24 cellular contexts compared by ENCODE assay signal in the genomic region with DNA sequence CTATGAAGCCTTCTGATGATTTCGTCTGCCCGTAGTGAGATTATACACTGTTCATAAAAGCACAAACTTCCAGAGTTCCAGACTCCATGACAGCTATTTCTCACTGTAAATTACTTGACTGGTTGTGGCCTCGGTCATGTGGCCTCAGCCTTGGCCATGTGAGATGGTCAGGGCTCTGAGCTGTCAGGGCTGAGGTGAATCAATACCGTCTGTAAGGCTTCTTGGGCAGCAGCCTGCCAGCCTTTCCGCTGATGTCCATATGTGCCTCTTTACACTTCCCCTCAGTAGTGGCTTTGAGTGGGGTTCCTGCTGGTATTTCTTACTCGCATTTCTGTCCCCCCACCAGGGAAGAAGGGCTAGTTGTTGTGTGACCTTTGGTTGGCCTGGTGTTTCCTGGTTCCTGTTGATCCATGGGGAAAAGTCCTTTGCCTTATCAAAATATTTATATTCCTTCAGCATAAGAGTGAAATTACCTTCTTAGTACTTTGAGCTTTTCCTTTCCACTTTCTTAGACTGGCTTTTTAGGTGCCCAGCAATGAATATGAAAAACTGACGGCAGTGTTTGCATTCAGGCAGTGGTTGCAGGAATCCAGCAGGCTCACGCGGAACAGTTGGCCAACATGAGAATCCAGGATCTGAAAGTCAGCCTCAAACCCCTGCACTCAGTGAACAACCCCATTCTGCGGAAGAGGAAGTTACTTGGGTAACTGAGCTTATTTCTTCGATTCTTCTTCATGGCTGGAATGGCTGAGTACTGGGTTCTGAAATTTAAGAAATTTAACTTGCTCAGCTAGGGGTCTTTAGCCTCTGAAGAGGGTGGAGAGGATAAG. TPM values are rescaled to one million over a fixed set of nuclear protein-coding genes. Genes with fewer than 3 reads are reported as not detected.
DNase-seq lines count a peak whose midpoint lies in the region; ATAC-seq and TF ChIP-seq lines count a peak whose summit lies in the region.
"Had no signal": no experiment of that assay in that cellular context is flagged by ENCODE, and none has a peak within 500 bp of the region (broad histone marks: within the 10 kb centered on the region; RNA-seq: fewer than 3 reads in every experiment).

No MANE protein-coding gene starts in this region.

- intact Hi-C loops in heart right ventricle (cut with DNase I) (no loop called here), lower lobe of right lung (cut with DNase I) (no loop called here), upper lobe of right lung (cut with DNase I) (no loop called here)

- WGBS in heart right ventricle, 2 donors = 87 to 90% methylated on average over 11 of the region's 11 CpGs

- H3K9me3 ChIP-seq in right atrium auricular region (no peaks in the 10 kb centered on the region), heart right ventricle (no peaks in the 10 kb centered on the region), lower lobe of right lung (no peaks in the 10 kb centered on the region), upper lobe of right lung (no peaks in the 10 kb centered on the region), BE2C (no peaks in the 10 kb centered on the region)
- H3K9me3 ChIP-seq: ovary, SJCRH30, thyroid gland had no signal

- H3K4me3 ChIP-seq in right atrium auricular region (no peak overlapping the region), heart right ventricle (no peak overlapping the region), choroid plexus epithelial cell (ENCODE audit: low read depth, low read length) (no peak overlapping the region), lower lobe of right lung (no peak overlapping the region), upper lobe of right lung (no peak overlapping the region), BE2C (ENCODE audit: low read depth, low read length) (no peak overlapping the region)
- H3K4me3 ChIP-seq: ovary, SJCRH30, thyroid gland had no signal

- peaks cover 0 to 7% of the 10 kb centered on the region in 2 donors for H3K4me1 ChIP-seq in right atrium auricular region
- peaks cover 0 to 11% (median 0%) of the 10 kb centered on the region in 9 donors for H3K4me1 ChIP-seq in heart right ventricle
- H3K4me1 ChIP-seq in lower lobe of right lung = no peaks in the 10 kb centered on the region
- H3K4me1 ChIP-seq in upper lobe of right lung = no peaks in the 10 kb centered on the region
- no peaks in the 10 kb centered on the region for H3K4me1 ChIP-seq in BE2C
- H3K4me1 ChIP-seq: SJCRH30, thyroid gland had no signal

- DNase-seq in right atrium auricular region (ENCODE audit: low spot score) (peak; percentile 59), heart right ventricle (no peak), choroid plexus epithelial cell (ENCODE audit: low read depth) (peak; percentile 16), lower lobe of right lung (peak; percentile 51), upper lobe of right lung (no peak), BE2C (no peak), T1000 (lab: John Stamatoyannopoulos, UW) (no peak)
- DNase-seq: activated CD4-positive, alpha-beta T cell treated with anti-CD3 and anti-CD28 coated beads for 1 hour; activated naive CD4-positive, alpha-beta T cell treated with anti-CD3 and anti-CD28 coated beads, Interleukin-2, amount 50 U/mL, for 16 hours; activated T-cell treated with anti-CD3 and anti-CD28 coated beads, Interleukin-2, amount 50 U/mL, for 4 hours; DMS 273 treated with DMSO at 0.1 percent for 48 hours; kidney glomerular epithelial cell; NCI-H1105; NCI-H2029 treated with DMSO at 0.1 percent for 48 hours; NCI-H2227 treated with DMSO at 0.1 percent for 48 hours; ovary; SJCRH30; stimulated activated naive CD8-positive, alpha-beta T cell treated with anti-CD3 and anti-CD28 coated beads, Interleukin-15, amount 100 ng/mL, for 72 hours; thyroid gland had no signal

- ATAC-seq in heart right ventricle = no peak
- ATAC-seq in lower lobe of right lung = peak; percentile 60 to 68
- ATAC-seq in upper lobe of right lung = peak; percentile 79
- ATAC-seq in GM18502 (IDR thresholded peaks at IDR 0.05; ENCODE audit: poor library complexity, unreplicated experiment) = no peak
- ATAC-seq: activated T-cell treated with anti-CD3 and anti-CD28 coated beads, Interleukin-2, amount 50 U/mL, for 4 hours; HCT116; natural killer cell treated with Interleukin-12 subunit alpha and Interleukin-12 subunit beta and Interleukin-15 and Interleukin-18, amount 100 ng/mL, for 72 hours; sciatic nerve; stimulated activated naive CD8-positive, alpha-beta T cell treated with anti-CD3 and anti-CD28 coated beads, Interleukin-15, amount 100 ng/mL, for 72 hours had no signal

- TF ChIP-seq CTCF in right atrium auricular region (IDR thresholded peaks at IDR 0.05) (no peak), heart right ventricle (IDR thresholded peaks at IDR 0.05) (no peak), choroid plexus epithelial cell (conservative IDR thresholded peaks at IDR 0.05; ENCODE audit: low read depth, low read length) (no peak), lower lobe of right lung (IDR thresholded peaks at IDR 0.05) (no peak), upper lobe of right lung (IDR thresholded peaks at IDR 0.05) (no peak), BE2C (IDR thresholded peaks at IDR 0.05; ENCODE audit: low read depth, low read length) (no peak)

- H3K27me3 ChIP-seq in right atrium auricular region (no peaks in the 10 kb centered on the region), heart right ventricle (no peaks in the 10 kb centered on the region), lower lobe of right lung (ENCODE audit: low read depth) (no peaks in the 10 kb centered on the region), upper lobe of right lung (no peaks in the 10 kb centered on the region), BE2C (no peaks in the 10 kb centered on the region)
- H3K27me3 ChIP-seq: ovary, SJCRH30, thyroid gland had no signal

- no peak overlapping the region for H3K27ac ChIP-seq in right atrium auricular region
- H3K27ac ChIP-seq in heart right ventricle = peak overlapping the region in 1 of 10 donors; percentile 57
- H3K27ac ChIP-seq in lower lobe of right lung = peak overlapping the region; percentile 33
- H3K27ac ChIP-seq in upper lobe of right lung = peak overlapping the region; percentile 3
- H3K27ac ChIP-seq: HL-60, ovary, SJCRH30, thyroid gland had no signal

- H3K36me3 ChIP-seq in right atrium auricular region = peaks cover 86% of the 10 kb centered on the region
- peaks cover 0 to 100% (median 58%) of the 10 kb centered on the region in 9 donors for H3K36me3 ChIP-seq in heart right ventricle
- peaks cover 98% of the 10 kb centered on the region for H3K36me3 ChIP-seq in lower lobe of right lung
- peaks cover 90% of the 10 kb centered on the region for H3K36me3 ChIP-seq in upper lobe of right lung
- H3K36me3 ChIP-seq in BE2C = peaks cover 78% of the 10 kb centered on the region
- H3K36me3 ChIP-seq: ovary had no signal

RNA-seq across cellular contexts. Expression of gene MAPKAPK5, which starts 46.1 kb away (rescaled TPM):
- total RNA-seq in right atrium auricular region (10 to 100 TPM; 30.9 to 42.5 TPM), heart right ventricle (10 to 100 TPM; 22.1 to 28.6 (median 23.6) TPM), lower lobe of right lung (39.4 TPM), upper lobe of right lung (48.9 TPM)
- polyA plus RNA-seq in heart right ventricle = 10 to 100 TPM in 1 of 2 donors, 1 to 10 TPM in 1; 9.1 to 22.6 TPM
- 55.5 TPM for polyA plus RNA-seq in BE2C (2012; ENCODE audit: insufficient read depth, insufficient read length, low read depth)

Comparison
In these comparisons a context has a peak if more than half of its experiments do, and no peak if none do; other contexts are left out.
1. DNase-seq: peak in right atrium auricular region (single experiment), choroid plexus epithelial cell (single experiment) and lower lobe of right lung (single experiment); none in heart right ventricle (0 of 2), upper lobe of right lung (single experiment), BE2C (single experiment) and T1000 (single experiment).
2. H3K27ac ChIP-seq: peak in lower lobe of right lung (single experiment) and upper lobe of right lung (single experiment); none in right atrium auricular region (0 of 2).
3. ATAC-seq: peak in lower lobe of right lung (2 of 2) and upper lobe of right lung (single experiment); none in heart right ventricle (0 of 8) and GM18502 (single experiment).